Comparison of ENCODE assay signal across 1 cellular context in the genomic region with DNA sequence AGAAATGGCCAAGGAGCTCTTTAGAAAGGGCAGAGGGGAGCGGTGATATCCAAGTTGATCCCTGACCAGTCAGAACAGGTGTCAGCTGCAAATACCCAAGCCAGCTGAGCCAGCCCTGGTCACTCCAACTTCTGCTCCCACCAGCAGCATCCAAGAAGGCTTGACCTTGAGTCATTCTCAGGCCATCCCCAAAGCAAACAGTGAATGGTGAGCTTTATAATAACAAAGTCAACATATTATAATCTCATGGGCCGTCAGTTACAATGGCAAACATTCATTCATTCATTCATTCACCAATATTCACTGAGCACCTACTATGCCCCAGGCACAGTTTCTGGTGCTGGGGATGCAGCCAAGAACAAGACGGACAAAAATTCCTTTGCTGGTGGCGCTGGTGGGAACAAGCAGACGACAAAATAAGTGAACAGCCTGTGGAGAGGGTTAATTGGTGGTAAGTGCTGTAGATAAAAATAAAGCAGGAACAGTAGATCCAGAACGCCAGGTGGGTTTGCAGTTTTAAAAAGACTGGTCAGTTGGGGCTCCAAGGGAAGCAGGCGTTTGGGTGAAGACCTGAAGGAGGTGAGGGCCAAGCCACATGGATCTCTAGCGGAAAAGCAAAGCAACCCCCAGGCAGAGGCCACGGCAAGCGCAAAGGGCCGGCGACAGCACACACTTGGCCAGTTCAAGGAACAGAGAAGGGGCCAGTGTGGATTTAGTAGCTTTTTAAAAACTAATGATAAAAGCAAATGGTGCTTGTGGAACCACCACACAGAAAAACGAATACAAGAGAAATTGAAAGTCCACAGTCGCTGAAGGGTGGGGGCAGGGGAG.
TF ChIP-seq lines count a peak whose summit lies in the region.

No MANE protein-coding gene starts in this region.

TF ChIP-seq in IMR-90, 13 proteins besides CTCF, POLR2A, EP300 and RAD21:
- no peak for TF ChIP-seq BHLHE40 (IDR thresholded peaks at IDR 0.05; ENCODE audit: low read depth, low read length)
- TF ChIP-seq MAZ (IDR thresholded peaks at IDR 0.05; ENCODE audit: borderline replicate concordance, low read depth, low read length) = no peak
- TF ChIP-seq CHD1 (IDR thresholded peaks at IDR 0.05; ENCODE audit: low read depth, low read length) = no peak
- TF ChIP-seq CEBPB (IDR thresholded peaks at IDR 0.05; ENCODE audit: low read depth, low read length) = no peak
- no peak for TF ChIP-seq NFE2L2 (IDR thresholded peaks at IDR 0.05; ENCODE audit: low read depth, low read length)
- no peak for TF ChIP-seq SMC3 (IDR thresholded peaks at IDR 0.05; ENCODE audit: low read depth, low read length)
- no peak for TF ChIP-seq MXI1 (IDR thresholded peaks at IDR 0.05; ENCODE audit: borderline replicate concordance, low read depth, low read length)
- TF ChIP-seq RCOR1 (IDR thresholded peaks at IDR 0.05; ENCODE audit: insufficient replicate concordance, low read length) = no peak
